1 cellular context compared by ENCODE assay signal in genomic region chr17:67366193-67367157, GRCh38.
TF ChIP-seq lines count a peak whose summit lies in the region.

TSS of gene PSMD12 (minus strand) at chr17:67366577. CDS start at chr17:67366519, 58 bp downstream.

TF ChIP-seq in HEK293, 187 proteins besides CTCF, POLR2A, EP300 and RAD21 (continued from another document and continues in another):
- peak; percentile 90 for TF ChIP-seq ZNF324 (tag by site-specific recombination; IDR thresholded peaks at IDR 0.05)
- TF ChIP-seq YY2 (tag by site-specific recombination; IDR thresholded peaks at IDR 0.05): peak; percentile 97
- TF ChIP-seq SCRT2 (tag by site-specific recombination; IDR thresholded peaks at IDR 0.05): 0 out of 2 replicates have a peak, but pooled peaks have one; percentile 43
- TF ChIP-seq, protein P1, sequence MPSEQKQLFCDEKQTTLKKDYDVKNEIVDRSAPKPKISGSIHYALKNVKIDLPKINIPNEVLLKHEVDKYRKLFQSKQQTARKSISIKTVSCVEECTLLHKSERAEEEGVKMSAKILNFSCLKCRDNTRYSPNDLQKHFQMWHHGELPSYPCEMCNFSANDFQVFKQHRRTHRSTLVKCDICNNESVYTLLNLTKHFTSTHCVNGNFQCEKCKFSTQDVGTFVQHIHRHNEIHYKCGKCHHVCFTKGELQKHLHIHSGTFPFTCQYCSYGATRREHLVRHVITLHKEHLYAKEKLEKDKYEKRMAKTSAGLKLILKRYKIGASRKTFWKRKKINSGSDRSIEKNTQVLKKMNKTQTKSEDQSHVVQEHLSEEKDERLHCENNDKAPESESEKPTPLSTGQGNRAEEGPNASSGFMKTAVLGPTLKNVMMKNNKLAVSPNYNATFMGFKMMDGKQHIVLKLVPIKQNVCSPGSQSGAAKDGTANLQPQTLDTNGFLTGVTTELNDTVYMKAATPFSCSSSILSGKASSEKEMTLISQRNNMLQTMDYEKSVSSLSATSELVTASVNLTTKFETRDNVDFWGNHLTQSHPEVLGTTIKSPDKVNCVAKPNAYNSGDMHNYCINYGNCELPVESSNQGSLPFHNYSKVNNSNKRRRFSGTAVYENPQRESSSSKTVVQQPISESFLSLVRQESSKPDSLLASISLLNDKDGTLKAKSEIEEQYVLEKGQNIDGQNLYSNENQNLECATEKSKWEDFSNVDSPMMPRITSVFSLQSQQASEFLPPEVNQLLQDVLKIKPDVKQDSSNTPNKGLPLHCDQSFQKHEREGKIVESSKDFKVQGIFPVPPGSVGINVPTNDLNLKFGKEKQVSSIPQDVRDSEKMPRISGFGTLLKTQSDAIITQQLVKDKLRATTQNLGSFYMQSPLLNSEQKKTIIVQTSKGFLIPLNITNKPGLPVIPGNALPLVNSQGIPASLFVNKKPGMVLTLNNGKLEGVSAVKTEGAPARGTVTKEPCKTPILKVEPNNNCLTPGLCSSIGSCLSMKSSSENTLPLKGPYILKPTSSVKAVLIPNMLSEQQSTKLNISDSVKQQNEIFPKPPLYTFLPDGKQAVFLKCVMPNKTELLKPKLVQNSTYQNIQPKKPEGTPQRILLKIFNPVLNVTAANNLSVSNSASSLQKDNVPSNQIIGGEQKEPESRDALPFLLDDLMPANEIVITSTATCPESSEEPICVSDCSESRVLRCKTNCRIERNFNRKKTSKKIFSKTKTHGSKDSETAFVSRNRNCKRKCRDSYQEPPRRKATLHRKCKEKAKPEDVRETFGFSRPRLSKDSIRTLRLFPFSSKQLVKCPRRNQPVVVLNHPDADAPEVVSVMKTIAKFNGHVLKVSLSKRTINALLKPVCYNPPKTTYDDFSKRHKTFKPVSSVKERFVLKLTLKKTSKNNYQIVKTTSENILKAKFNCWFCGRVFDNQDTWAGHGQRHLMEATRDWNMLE (tag by site-specific recombination; conservative IDR thresholded peaks at IDR 0.05; ENCODE audit: low read depth): peak; percentile 57
- TF ChIP-seq ZNF10 (tag by site-specific recombination; IDR thresholded peaks at IDR 0.05): peak; percentile 59; the same call in 1 of the 2 replicates
- peak; percentile 95 for TF ChIP-seq ZBTB48 (tag by site-specific recombination; IDR thresholded peaks at IDR 0.05)
- peak; percentile 94 for TF ChIP-seq GLIS2 (tag by site-specific recombination; IDR thresholded peaks at IDR 0.05)
- peak; percentile 95 for TF ChIP-seq YY1 (tag by site-specific recombination; IDR thresholded peaks at IDR 0.05)
- peak; percentile 82 for TF ChIP-seq ZFHX2 (tag by site-specific recombination; conservative IDR thresholded peaks at IDR 0.05)
- peak; percentile 90; the same call in 1 of the 2 replicates for TF ChIP-seq ZFP37 (tag by site-specific recombination; IDR thresholded peaks at IDR 0.05)
- TF ChIP-seq ZSCAN16 (tag by site-specific recombination; IDR thresholded peaks at IDR 0.05): peak; percentile 61; the same call in 1 of the 2 replicates
- TF ChIP-seq ZNF335 (tag by site-specific recombination; conservative IDR thresholded peaks at IDR 0.05): peak; percentile 100
- peak; percentile 96 for TF ChIP-seq ZBTB8A (tag by site-specific recombination; IDR thresholded peaks at IDR 0.05)
- TF ChIP-seq, protein P2, sequence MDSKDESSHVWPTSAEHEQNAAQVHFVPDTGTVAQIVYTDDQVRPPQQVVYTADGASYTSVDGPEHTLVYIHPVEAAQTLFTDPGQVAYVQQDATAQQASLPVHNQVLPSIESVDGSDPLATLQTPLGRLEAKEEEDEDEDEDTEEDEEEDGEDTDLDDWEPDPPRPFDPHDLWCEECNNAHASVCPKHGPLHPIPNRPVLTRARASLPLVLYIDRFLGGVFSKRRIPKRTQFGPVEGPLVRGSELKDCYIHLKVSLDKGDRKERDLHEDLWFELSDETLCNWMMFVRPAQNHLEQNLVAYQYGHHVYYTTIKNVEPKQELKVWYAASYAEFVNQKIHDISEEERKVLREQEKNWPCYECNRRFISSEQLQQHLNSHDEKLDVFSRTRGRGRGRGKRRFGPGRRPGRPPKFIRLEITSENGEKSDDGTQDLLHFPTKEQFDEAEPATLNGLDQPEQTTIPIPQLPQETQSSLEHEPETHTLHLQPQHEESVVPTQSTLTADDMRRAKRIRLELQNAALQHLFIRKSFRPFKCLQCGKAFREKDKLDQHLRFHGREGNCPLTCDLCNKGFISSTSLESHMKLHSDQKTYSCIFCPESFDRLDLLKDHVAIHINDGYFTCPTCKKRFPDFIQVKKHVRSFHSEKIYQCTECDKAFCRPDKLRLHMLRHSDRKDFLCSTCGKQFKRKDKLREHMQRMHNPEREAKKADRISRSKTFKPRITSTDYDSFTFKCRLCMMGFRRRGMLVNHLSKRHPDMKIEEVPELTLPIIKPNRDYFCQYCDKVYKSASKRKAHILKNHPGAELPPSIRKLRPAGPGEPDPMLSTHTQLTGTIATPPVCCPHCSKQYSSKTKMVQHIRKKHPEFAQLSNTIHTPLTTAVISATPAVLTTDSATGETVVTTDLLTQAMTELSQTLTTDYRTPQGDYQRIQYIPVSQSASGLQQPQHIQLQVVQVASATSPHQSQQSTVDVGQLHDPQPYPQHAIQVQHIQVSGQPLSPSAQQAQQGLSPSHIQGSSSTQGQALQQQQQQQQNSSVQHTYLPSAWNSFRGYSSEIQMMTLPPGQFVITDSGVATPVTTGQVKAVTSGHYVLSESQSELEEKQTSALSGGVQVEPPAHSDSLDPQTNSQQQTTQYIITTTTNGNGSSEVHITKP (tag by site-specific recombination; IDR thresholded peaks at IDR 0.05): peak; percentile 91
- TF ChIP-seq HOXC10 (CRISPR knock-in tag; IDR thresholded peaks at IDR 0.05): peak; percentile 92; the same call in 1 of the 2 replicates
- peak; percentile 91 for TF ChIP-seq ZBTB7A (tag by site-specific recombination; IDR thresholded peaks at IDR 0.05; ENCODE audit: low read depth)
- TF ChIP-seq, protein P3, sequence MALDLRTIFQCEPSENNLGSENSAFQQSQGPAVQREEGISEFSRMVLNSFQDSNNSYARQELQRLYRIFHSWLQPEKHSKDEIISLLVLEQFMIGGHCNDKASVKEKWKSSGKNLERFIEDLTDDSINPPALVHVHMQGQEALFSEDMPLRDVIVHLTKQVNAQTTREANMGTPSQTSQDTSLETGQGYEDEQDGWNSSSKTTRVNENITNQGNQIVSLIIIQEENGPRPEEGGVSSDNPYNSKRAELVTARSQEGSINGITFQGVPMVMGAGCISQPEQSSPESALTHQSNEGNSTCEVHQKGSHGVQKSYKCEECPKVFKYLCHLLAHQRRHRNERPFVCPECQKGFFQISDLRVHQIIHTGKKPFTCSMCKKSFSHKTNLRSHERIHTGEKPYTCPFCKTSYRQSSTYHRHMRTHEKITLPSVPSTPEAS (tag by site-specific recombination; IDR thresholded peaks at IDR 0.05): 0 out of 2 replicates have a peak, but pooled peaks have one; percentile 37
- TF ChIP-seq ZBTB10 (tag by site-specific recombination; IDR thresholded peaks at IDR 0.05): peak; percentile 93
- TF ChIP-seq, protein P4, sequence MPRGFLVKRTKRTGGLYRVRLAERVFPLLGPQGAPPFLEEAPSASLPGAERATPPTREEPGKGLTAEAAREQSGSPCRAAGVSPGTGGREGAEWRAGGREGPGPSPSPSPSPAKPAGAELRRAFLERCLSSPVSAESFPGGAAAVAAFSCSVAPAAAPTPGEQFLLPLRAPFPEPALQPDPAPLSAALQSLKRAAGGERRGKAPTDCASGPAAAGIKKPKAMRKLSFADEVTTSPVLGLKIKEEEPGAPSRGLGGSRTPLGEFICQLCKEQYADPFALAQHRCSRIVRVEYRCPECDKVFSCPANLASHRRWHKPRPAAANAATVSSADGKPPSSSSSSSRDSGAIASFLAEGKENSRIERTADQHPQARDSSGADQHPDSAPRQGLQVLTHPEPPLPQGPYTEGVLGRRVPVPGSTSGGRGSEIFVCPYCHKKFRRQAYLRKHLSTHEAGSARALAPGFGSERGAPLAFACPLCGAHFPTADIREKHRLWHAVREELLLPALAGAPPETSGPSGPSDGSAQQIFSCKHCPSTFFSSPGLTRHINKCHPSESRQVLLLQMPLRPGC (tag by site-specific recombination; IDR thresholded peaks at IDR 0.05): peak; percentile 64; the same call in 1 of the 2 replicates
- TF ChIP-seq KLF7 (tag by site-specific recombination; IDR thresholded peaks at IDR 0.05; ENCODE audit: borderline replicate concordance): peak; percentile 55; the same call in 1 of the 2 replicates
- TF ChIP-seq ZNF24 (tag by site-specific recombination; IDR thresholded peaks at IDR 0.05): peak; percentile 74; the same call in 1 of the 2 replicates
- peak; percentile 91; the same call in 1 of the 2 replicates for TF ChIP-seq ZSCAN5A (tag by site-specific recombination; IDR thresholded peaks at IDR 0.05)
- TF ChIP-seq ZNF621 (tag by site-specific recombination; IDR thresholded peaks at IDR 0.05): no peak
- TF ChIP-seq ZNF660 (tag by site-specific recombination; IDR thresholded peaks at IDR 0.05): peak; percentile 58; the same call in 1 of the 2 replicates
- TF ChIP-seq KLF9 (tag by site-specific recombination; IDR thresholded peaks at IDR 0.05; ENCODE audit: low read depth): no peak
- peak; percentile 92 for TF ChIP-seq ZXDB (tag by site-specific recombination; IDR thresholded peaks at IDR 0.05)
- peak; percentile 20; the same call in 1 of the 2 replicates for TF ChIP-seq ZSCAN30 (tag by site-specific recombination; IDR thresholded peaks at IDR 0.05)
- TF ChIP-seq ZNF692 (tag by site-specific recombination; IDR thresholded peaks at IDR 0.05): peak; percentile 62
- TF ChIP-seq BCL11B (tag by site-specific recombination; IDR thresholded peaks at IDR 0.05; ENCODE audit: low read depth): peak; percentile 74; the same call in 1 of the 2 replicates
- 0 out of 2 replicates have a peak, but pooled peaks have one; percentile 82 for TF ChIP-seq GLI4 (tag by site-specific recombination; IDR thresholded peaks at IDR 0.05)
- TF ChIP-seq ZNF121 (tag by site-specific recombination; IDR thresholded peaks at IDR 0.05): peak; percentile 27; the same call in 1 of the 2 replicates
- TF ChIP-seq ZNF175 (tag by site-specific recombination; IDR thresholded peaks at IDR 0.05): no peak
- TF ChIP-seq ZNF658 (tag by site-specific recombination; IDR thresholded peaks at IDR 0.05): no peak
- TF ChIP-seq ZNF626 (tag by site-specific recombination; IDR thresholded peaks at IDR 0.05): no peak
- no peak for TF ChIP-seq ZNF585B (tag by site-specific recombination; IDR thresholded peaks at IDR 0.05)
- TF ChIP-seq OVOL3 (tag by site-specific recombination; IDR thresholded peaks at IDR 0.05): 0 out of 2 replicates have a peak, but pooled peaks have one; percentile 33
- TF ChIP-seq ZNF416 (tag by site-specific recombination; IDR thresholded peaks at IDR 0.05): no peak
- TF ChIP-seq SP3 (tag by site-specific recombination; IDR thresholded peaks at IDR 0.05): peak; percentile 81
- no peak for TF ChIP-seq ZNF169 (tag by site-specific recombination; IDR thresholded peaks at IDR 0.05)
- peak; percentile 84 for TF ChIP-seq SP7 (tag by site-specific recombination; IDR thresholded peaks at IDR 0.05)
- peak; percentile 72 for TF ChIP-seq ZNF76 (tag by site-specific recombination; IDR thresholded peaks at IDR 0.05; ENCODE audit: borderline replicate concordance, low read depth)
- no peak for TF ChIP-seq RBAK (tag by site-specific recombination; IDR thresholded peaks at IDR 0.05)
- TF ChIP-seq, protein P5, sequence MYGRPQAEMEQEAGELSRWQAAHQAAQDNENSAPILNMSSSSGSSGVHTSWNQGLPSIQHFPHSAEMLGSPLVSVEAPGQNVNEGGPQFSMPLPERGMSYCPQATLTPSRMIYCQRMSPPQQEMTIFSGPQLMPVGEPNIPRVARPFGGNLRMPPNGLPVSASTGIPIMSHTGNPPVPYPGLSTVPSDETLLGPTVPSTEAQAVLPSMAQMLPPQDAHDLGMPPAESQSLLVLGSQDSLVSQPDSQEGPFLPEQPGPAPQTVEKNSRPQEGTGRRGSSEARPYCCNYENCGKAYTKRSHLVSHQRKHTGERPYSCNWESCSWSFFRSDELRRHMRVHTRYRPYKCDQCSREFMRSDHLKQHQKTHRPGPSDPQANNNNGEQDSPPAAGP (tag by site-specific recombination; IDR thresholded peaks at IDR 0.05): peak; percentile 91
